19 cellular contexts compared by ENCODE assay signal in genomic region chr6:13989424-13990144, GRCh38.
DNase-seq lines count a peak whose midpoint lies in the region; ATAC-seq, FAIRE-seq and TF ChIP-seq lines count a peak whose summit lies in the region.
"Had no signal": no experiment of that assay in that cellular context is flagged by ENCODE, and none has a peak within 500 bp of the region (broad histone marks: within the 10 kb centered on the region; RNA-seq: fewer than 3 reads in every experiment).

No MANE protein-coding gene starts in this region.

- H3K27me3 Mint-ChIP-seq in activated CD4-positive, alpha-beta T cell treated with anti-CD3 and anti-CD28 coated beads for 36 hours: peaks cover 40% of the 10 kb centered on the region

- H3K4me1 Mint-ChIP-seq in activated CD4-positive, alpha-beta T cell treated with anti-CD3 and anti-CD28 coated beads for 36 hours: no peaks in the 10 kb centered on the region

- dilution Hi-C loops in keratinocyte (cut with MboI; ENCODE audit: extremely low pct_ligation_motif_present, low sequenced_read_pairs): no loop called here

- no peaks in the 10 kb centered on the region for H3K9me3 ChIP-seq in keratinocyte (ENCODE audit: control insufficient read depth, low read depth, low read length)
- no peaks in the 10 kb centered on the region for H3K9me3 ChIP-seq in vagina
- H3K9me3 ChIP-seq: BE2C had no signal

- H3K36me3 ChIP-seq in keratinocyte (ENCODE audit: control insufficient read depth in 2 of 2, extremely low read depth in 1 of 2, insufficient read depth in 2 of 2, low read length in 2 of 2): no peaks in the 10 kb centered on the region
- no peaks in the 10 kb centered on the region for H3K36me3 ChIP-seq in vagina
- H3K36me3 ChIP-seq: BE2C had no signal

- POLR2A ChIA-PET in activated CD4-positive, alpha-beta T cell treated with anti-CD3 and anti-CD28 coated beads for 36 hours (lab: Charles Lee): no interaction called here

- H2AFZ ChIP-seq in keratinocyte (ENCODE audit: control insufficient read depth, low read length): peak overlapping the region; percentile 19

- TF ChIP-seq CTCF in D721Med (IDR thresholded peaks at IDR 0.05; ENCODE audit: insufficient read depth, missing control alignments) (no peak), astrocyte of the spinal cord (IDR thresholded peaks at IDR 0.05; ENCODE audit: low read depth, low read length) (no peak), keratinocyte (optimal IDR thresholded peaks at IDR 0.05 in 1 of 3, IDR thresholded peaks at IDR 0.05 in 1 of 3, conservative IDR thresholded peaks at IDR 0.05 in 1 of 3; ENCODE audit: extremely low read depth in 1 of 3, insufficient read depth in 2 of 3, low read length in 3 of 3) (no peak), vagina (IDR thresholded peaks at IDR 0.05) (no peak)

- TF ChIP-seq POLR2A in vagina (IDR thresholded peaks at IDR 0.05): no peak

- DNase-seq in D721Med (ENCODE audit: insufficient read length, low spot score) (no peak), HTR-8/SVneo (ENCODE audit: insufficient read length, low spot score) (peak; percentile 9), astrocyte of the spinal cord (ENCODE audit: low read depth, low spot score) (peak; percentile 4), keratinocyte (ENCODE audit: low read depth, low spot score) (no peak), vagina (ENCODE audit: extremely low spot score in 2 of 2) (no peak)
- no peak for DNase-seq in activated CD4-positive, alpha-beta T cell treated with anti-CD3 and anti-CD28 coated beads for 36 hours
- DNase-seq: BE2C; CD4-positive, alpha-beta T cell; DMS79; GDM1; GOT3; NCI-H1048; NCI-H510A treated with DMSO at 0.1 percent for 48 hours; SHP77 treated with DMSO at 0.1 percent for 48 hours had no signal

- H3K4me1 ChIP-seq in keratinocyte (ENCODE audit: control insufficient read depth, extremely low read depth, insufficient read depth, low read length): peaks cover 7% of the 10 kb centered on the region
- H3K4me1 ChIP-seq in vagina: peaks cover 7% of the 10 kb centered on the region

- in situ Hi-C loops in astrocyte of the spinal cord (cut with HindIII; ENCODE audit: low sequenced_read_pairs): no loop called here

- no peak for ATAC-seq in activated CD4-positive, alpha-beta T cell treated with anti-CD3 and anti-CD28 coated beads for 36 hours
- ATAC-seq in HG03520 (IDR thresholded peaks at IDR 0.05; ENCODE audit: unreplicated experiment): no peak
- ATAC-seq in GM21447 (IDR thresholded peaks at IDR 0.05; ENCODE audit: unreplicated experiment): no peak
- ATAC-seq: GM12878, HepG2 had no signal

- no peaks in the 10 kb centered on the region for H3K9me3 Mint-ChIP-seq in activated CD4-positive, alpha-beta T cell treated with anti-CD3 and anti-CD28 coated beads for 36 hours (ENCODE audit: low read depth)
- H3K9me3 Mint-ChIP-seq: CD4-positive, alpha-beta T cell had no signal

- H3K27ac ChIP-seq in keratinocyte (ENCODE audit: control insufficient read depth, insufficient read depth, low read length): no peak overlapping the region
- H3K27ac ChIP-seq in vagina: no peak overlapping the region

- H3K9me1 ChIP-seq in keratinocyte (ENCODE audit: control insufficient read depth, extremely low read depth, insufficient read depth, low read length): no peaks in the 10 kb centered on the region

- no peak overlapping the region for H3K4me3 ChIP-seq in astrocyte of the spinal cord (ENCODE audit: low read depth, low read length)
- H3K4me3 ChIP-seq in keratinocyte (ENCODE audit: control insufficient read depth in 2 of 3, extremely low read depth in 1 of 3, insufficient read depth in 2 of 3, low read depth in 1 of 3, low read length in 3 of 3): no peak overlapping the region
- H3K4me3 ChIP-seq in vagina: no peak overlapping the region
- H3K4me3 ChIP-seq: GM12878 had no signal

- H3K9ac ChIP-seq in keratinocyte (ENCODE audit: control insufficient read depth, extremely low read depth, insufficient read depth, low read length): no peak overlapping the region

- H3K36me3 Mint-ChIP-seq in activated CD4-positive, alpha-beta T cell treated with anti-CD3 and anti-CD28 coated beads for 36 hours (ENCODE audit: low read depth): no peaks in the 10 kb centered on the region

- FAIRE-seq in D721Med (lab: Jason Lieb, UNC) (peak; percentile 77), HTR-8/SVneo (lab: Jason Lieb, UNC) (no peak), keratinocyte (lab: Jason Lieb, UNC) (no peak)
- FAIRE-seq: GM12878, HepG2, RCC 7860 had no signal

- no peak overlapping the region for H3K27ac Mint-ChIP-seq in activated CD4-positive, alpha-beta T cell treated with anti-CD3 and anti-CD28 coated beads for 36 hours
- H3K27ac Mint-ChIP-seq: CD4-positive, alpha-beta T cell had no signal

- H3K4me2 ChIP-seq in keratinocyte (ENCODE audit: control insufficient read depth, extremely low read depth, insufficient read depth, low read depth, low read length): no peak overlapping the region

- no peak overlapping the region for H3K4me3 Mint-ChIP-seq in activated CD4-positive, alpha-beta T cell treated with anti-CD3 and anti-CD28 coated beads for 36 hours
- H3K4me3 Mint-ChIP-seq: CD4-positive, alpha-beta T cell had no signal

- H3K27me3 ChIP-seq in keratinocyte (ENCODE audit: control insufficient read depth, extremely low read depth, insufficient read depth, low read length) (no peaks in the 10 kb centered on the region), vagina (no peaks in the 10 kb centered on the region)
- H3K27me3 ChIP-seq: BE2C had no signal

- intact Hi-C loops in activated CD4-positive, alpha-beta T cell treated with anti-CD3 and anti-CD28 coated beads for 36 hours (cut with DNase I, micrococcal nuclease): no loop called here
- intact Hi-C loops in vagina (cut with DNase I): no loop called here

- CTCF ChIA-PET in activated CD4-positive, alpha-beta T cell treated with anti-CD3 and anti-CD28 coated beads for 36 hours (lab: Charles Lee): interaction anchor here (1.2 kb wide), 1 partner anchor 81 kb away, joined by 3 read pairs; no protein-coding TSS in a partner anchor

- no peaks in the 10 kb centered on the region for H3K79me2 ChIP-seq in keratinocyte (ENCODE audit: control insufficient read depth, insufficient read depth, low read length)

- no peaks in the 10 kb centered on the region for H4K20me1 ChIP-seq in keratinocyte (ENCODE audit: control insufficient read depth, extremely low read depth, insufficient read depth, low read length)

Comparison
In these comparisons a context has a peak if more than half of its experiments do, and no peak if none do; other contexts are left out.
1. DNase-seq: peak in HTR-8/SVneo (single experiment) and astrocyte of the spinal cord (single experiment); none in D721Med (single experiment), keratinocyte (single experiment), activated CD4-positive, alpha-beta T cell treated with anti-CD3 and anti-CD28 coated beads for 36 hours (single experiment) and vagina (0 of 2).